ENCODE assay signal across 33 cellular contexts in genomic region chr6:130158548-130158947, GRCh38.
"Had no signal": no experiment of that assay in that cellular context is flagged by ENCODE, and none has a peak within 500 bp of the region (broad histone marks: within the 10 kb centered on the region; RNA-seq: fewer than 3 reads in every experiment).

No MANE protein-coding gene starts in this region.

- ATAC-seq: activated CD8-positive, alpha-beta T cell treated with anti-CD3 and anti-CD28 coated beads for 36 hours; activated naive CD4-positive, alpha-beta T cell treated with anti-CD3 and anti-CD28 coated beads, Interleukin-2, amount 50 U/mL, for 72 hours; activated T-cell treated with anti-CD3 and anti-CD28 coated beads, Interleukin-2, amount 50 U/mL, for 4 hours; activated T-cell treated with anti-CD3 and anti-CD28 coated beads, Interleukin-2, amount 50 U/mL, for 72 hours; activated T-helper 17 cell treated with anti-CD3 and anti-CD28 coated beads, Interleukin-2, amount 50 U/mL, for 72 hours; body of pancreas had no signal

- H3K27me3 Mint-ChIP-seq: activated B cell treated with CpG ODN at 0.5 μM for 24 hours; activated CD4-positive, alpha-beta memory T cell treated with anti-CD3 and anti-CD28 coated beads for 36 hours; activated CD4-positive, alpha-beta T cell treated with anti-CD3 and anti-CD28 coated beads, Interleukin-2, amount 10 ng/mL, durations not matched to agents 24 days and 14 days; activated CD8-positive, alpha-beta T cell treated with anti-CD3 and anti-CD28 coated beads for 36 hours; activated naive CD8-positive, alpha-beta T cell treated with anti-CD3 and anti-CD28 coated beads for 36 hours; activated T-helper 17 cell treated with anti-CD3 and anti-CD28 coated beads, Interleukin-2, amount 50 U/mL, for 72 hours had no signal

- DNase-seq: activated B cell treated with CpG ODN at 0.5 μM for 24 hours; activated CD4-positive, alpha-beta memory T cell treated with anti-CD3 and anti-CD28 coated beads for 36 hours; activated CD4-positive, alpha-beta T cell treated with anti-CD3 and anti-CD28 coated beads for 4 hours; activated CD4-positive, alpha-beta T cell treated with anti-CD3 and anti-CD28 coated beads, Interleukin-2, amount 10 ng/mL, durations not matched to agents 24 days and 14 days; activated CD4-positive, alpha-beta T cell treated with anti-CD3 and anti-CD28 coated beads, Interleukin-2, amount 50 U/mL, for 1 hour; activated CD4-positive, alpha-beta T cell treated with anti-CD3 and anti-CD28 coated beads, Interleukin-2, amount 50 U/mL, for 4 hours; activated CD4-positive, CD25-positive, alpha-beta regulatory T cell treated with anti-CD3 and anti-CD28 coated beads, Interleukin-2, amount 50 U/mL, for 72 hours; activated CD8-positive, alpha-beta memory T cell treated with anti-CD3 and anti-CD28 coated beads, Interleukin-2, amount 50 U/mL, for 4 hours; activated CD8-positive, alpha-beta T cell treated with anti-CD3 and anti-CD28 coated beads for 36 hours; activated effector memory CD4-positive, alpha-beta T cell treated with anti-CD3 and anti-CD28 coated beads, Interleukin-2, amount 50 U/mL, for 16 hours; activated gamma-delta T cell treated with Interleukin-2 at 50 U/mL for 16 hours; activated naive CD4-positive, alpha-beta T cell; activated naive CD4-positive, alpha-beta T cell treated with anti-CD3 and anti-CD28 coated beads for 36 hours; activated naive CD4-positive, alpha-beta T cell treated with anti-CD3 and anti-CD28 coated beads, Interleukin-2, amount 50 U/mL, for 16 hours; activated naive CD8-positive, alpha-beta T cell treated with anti-CD3 and anti-CD28 coated beads for 36 hours; activated T-cell treated with anti-CD3 and anti-CD28 coated beads for 4 hours; activated T-cell treated with anti-CD3 and anti-CD28 coated beads, Interleukin-2, amount 50 U/mL, for 1 hour; activated T-cell treated with anti-CD3 and anti-CD28 coated beads, Interleukin-2, amount 50 U/mL, for 4 hours; activated T-cell treated with anti-CD3 and anti-CD28 coated beads, Interleukin-2, amount 50 U/mL, for 72 hours; adrenal gland; amniotic stem cell; aorta; body of pancreas; brain microvascular endothelial cell; central memory CD4-positive, alpha-beta T cell; T-helper 1 cell; T-helper 2 cell; T-helper 9 cell had no signal

- H3K4me1 Mint-ChIP-seq: activated CD4-positive, alpha-beta T cell treated with anti-CD3 and anti-CD28 coated beads, Interleukin-2, amount 10 ng/mL, durations not matched to agents 24 days and 14 days; activated T-helper 17 cell treated with anti-CD3 and anti-CD28 coated beads, Interleukin-2, amount 50 U/mL, for 72 hours had no signal

- H3K9me3 Mint-ChIP-seq: activated B cell treated with CpG ODN at 0.5 μM for 24 hours had no signal

- H3K27ac Mint-ChIP-seq: activated B cell treated with CpG ODN at 0.5 μM for 24 hours; activated CD4-positive, alpha-beta memory T cell treated with anti-CD3 and anti-CD28 coated beads for 36 hours; activated CD4-positive, alpha-beta T cell treated with anti-CD3 and anti-CD28 coated beads, Interleukin-2, amount 10 ng/mL, durations not matched to agents 24 days and 14 days; activated CD8-positive, alpha-beta T cell treated with anti-CD3 and anti-CD28 coated beads for 36 hours; activated naive CD4-positive, alpha-beta T cell treated with anti-CD3 and anti-CD28 coated beads for 36 hours; activated naive CD4-positive, alpha-beta T cell treated with anti-CD3 and anti-CD28 coated beads, Interleukin-2, amount 50 U/mL, for 72 hours; activated naive CD8-positive, alpha-beta T cell treated with anti-CD3 and anti-CD28 coated beads for 36 hours; activated T-helper 1 cell treated with anti-CD3 and anti-CD28 coated beads, Interleukin-12 subunit alpha, Interleukin-12 subunit beta, Interleukin-2, Interleukin-4 antibody, amounts not matched to agents 30 ng/mL and 10 ng/mL and 1 ng/mL, durations not matched to agents 14 hours and 24 hours and 36 hours; activated T-helper 17 cell treated with anti-CD3 and anti-CD28 coated beads, Interleukin-2, amount 50 U/mL, for 72 hours; T-helper 1 cell treated with Interleukin-12 subunit alpha and Interleukin-12 subunit beta and Interleukin-4 antibody, amounts not matched to agents 30 μg/mL and 1 μg/mL, for 36 hours; T-helper 2 cell treated with Interferon-gamma antibody and Interleukin-4, amounts not matched to agents 5 μg/mL and 100 μg/mL, for 36 hours had no signal

- H3K4me3 Mint-ChIP-seq: activated B cell treated with CpG ODN at 0.5 μM for 24 hours; activated CD4-positive, alpha-beta memory T cell treated with anti-CD3 and anti-CD28 coated beads for 36 hours; activated CD4-positive, alpha-beta T cell treated with anti-CD3 and anti-CD28 coated beads, Interleukin-2, amount 10 ng/mL, durations not matched to agents 24 days and 14 days; activated CD8-positive, alpha-beta T cell treated with anti-CD3 and anti-CD28 coated beads for 36 hours; activated naive CD4-positive, alpha-beta T cell treated with anti-CD3 and anti-CD28 coated beads for 36 hours; activated naive CD8-positive, alpha-beta T cell treated with anti-CD3 and anti-CD28 coated beads for 36 hours; activated T-cell treated with anti-CD3 and anti-CD28 coated beads, Interleukin-2, amount 50 U/mL, for 4 hours; activated T-cell treated with anti-CD3 and anti-CD28 coated beads, Interleukin-2, amount 50 U/mL, for 72 hours; activated T-helper 1 cell treated with anti-CD3 and anti-CD28 coated beads, Interleukin-12 subunit alpha, Interleukin-12 subunit beta, Interleukin-2, Interleukin-4 antibody, amounts not matched to agents 30 ng/mL and 10 ng/mL and 1 ng/mL, durations not matched to agents 14 hours and 24 hours and 36 hours; activated T-helper 17 cell treated with anti-CD3 and anti-CD28 coated beads, Interleukin-2, amount 50 U/mL, for 72 hours; T-helper 1 cell treated with Interleukin-12 subunit alpha and Interleukin-12 subunit beta and Interleukin-4 antibody, amounts not matched to agents 30 μg/mL and 1 μg/mL, for 36 hours; T-helper 2 cell treated with Interferon-gamma antibody and Interleukin-4, amounts not matched to agents 5 μg/mL and 100 μg/mL, for 36 hours had no signal
